In the genomic region with DNA sequence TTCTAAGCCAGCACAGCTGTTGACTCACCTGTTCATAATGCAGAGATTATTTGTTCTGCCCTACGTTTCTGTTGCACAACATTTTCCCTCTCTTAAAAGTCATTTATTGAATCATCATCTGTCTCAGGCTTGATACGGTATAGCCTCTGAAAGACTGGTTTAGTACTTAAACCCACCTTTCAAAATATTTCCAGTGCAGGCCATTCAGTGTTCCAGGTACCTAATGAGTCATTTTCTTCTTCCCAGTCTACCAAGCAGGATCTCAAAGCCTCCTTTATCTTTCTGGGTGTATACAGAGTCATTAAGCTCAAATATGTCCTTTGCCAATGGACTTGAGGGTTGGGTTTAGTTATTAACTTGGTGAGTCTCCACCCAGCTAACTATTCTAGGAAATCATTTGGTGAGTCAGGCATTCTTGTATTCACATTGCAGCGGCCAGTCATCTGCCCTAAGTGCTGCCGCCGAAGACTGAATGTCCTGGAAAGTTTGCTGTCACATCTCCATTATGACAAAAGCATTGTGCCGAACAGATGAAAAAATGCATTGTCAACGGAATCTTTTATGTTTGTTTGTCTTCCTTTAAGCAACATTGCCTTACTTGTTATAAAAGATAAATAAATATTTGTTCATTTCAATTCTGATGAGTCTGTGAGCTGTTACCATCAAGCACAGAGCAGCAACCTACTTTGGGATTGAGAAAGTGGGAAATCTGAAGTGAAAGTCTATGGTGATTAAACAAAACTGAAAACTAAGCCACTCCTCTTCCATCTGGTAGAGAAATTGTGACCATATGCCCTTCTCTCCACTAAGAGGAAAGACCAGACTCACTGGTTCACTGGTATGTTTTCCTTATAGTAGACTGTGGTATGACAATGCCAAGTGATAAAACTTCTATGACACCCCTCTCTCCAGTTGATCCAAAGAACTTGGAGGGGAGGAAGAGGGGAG, we compare ENCODE assay signal across 1 cellular context.
TF ChIP-seq lines count a peak whose summit lies in the region.

No MANE protein-coding gene starts in this region.

TF ChIP-seq in IMR-90, 13 proteins besides CTCF, POLR2A, EP300 and RAD21:
- TF ChIP-seq RFX5 (IDR thresholded peaks at IDR 0.05; ENCODE audit: low read depth, low read length) (no peak), CEBPB (IDR thresholded peaks at IDR 0.05; ENCODE audit: low read depth, low read length) (peak; percentile 73), MXI1 (IDR thresholded peaks at IDR 0.05; ENCODE audit: borderline replicate concordance, low read depth, low read length) (no peak), USF2 (IDR thresholded peaks at IDR 0.05; ENCODE audit: low read depth, low read length) (no peak)
